ENCODE assay signal across 2 cellular contexts in genomic region chr3:44831241-44831640, GRCh38.
TF ChIP-seq lines count a peak whose summit lies in the region.

No MANE protein-coding gene starts in this region.

TF ChIP-seq in A549, 52 proteins besides CTCF, POLR2A, EP300 and RAD21:
- TF ChIP-seq MAFK (IDR thresholded peaks at IDR 0.05; ENCODE audit: partially characterized antibody), result peak; percentile 53
- no peak for TF ChIP-seq ZNF302 (CRISPR knock-in tag; IDR thresholded peaks at IDR 0.05)
- TF ChIP-seq ELK1 (IDR thresholded peaks at IDR 0.05; ENCODE audit: low read depth, low read length), result no peak

TF ChIP-seq in IMR-90, 13 proteins besides CTCF, POLR2A, EP300 and RAD21:
- TF ChIP-seq SMC3 (IDR thresholded peaks at IDR 0.05; ENCODE audit: low read depth, low read length) (no peak), MAFK (IDR thresholded peaks at IDR 0.05; ENCODE audit: low read depth, low read length) (peak; percentile 76)
TF ChIP-seq in IMR-90: peak in this region for 1.
